Comparison of ENCODE assay signal across 10 cellular contexts in genomic region chr10:86684305-86684704, GRCh38. TPM values are rescaled to one million over a fixed set of nuclear protein-coding genes. Genes with fewer than 3 reads are reported as not detected.
A peak's percentile ranks its signal among the peaks of the same experiment; 100 is the strongest.
DNase-seq lines count a peak whose midpoint lies in the region; ATAC-seq and TF ChIP-seq lines count a peak whose summit lies in the region.
"Had no signal": no experiment of that assay in that cellular context is flagged by ENCODE, and none has a peak within 500 bp of the region (broad histone marks: within the 10 kb centered on the region; RNA-seq: fewer than 3 reads in every experiment).

No MANE protein-coding gene starts in this region.

- peaks cover 7% of the 10 kb centered on the region for H3K4me1 ChIP-seq in fibroblast of lung (ENCODE audit: control insufficient read depth, extremely low read depth, insufficient read depth, low read length)
- H3K4me1 ChIP-seq in osteoblast (ENCODE audit: insufficient read depth, low read length), result peaks cover 19% of the 10 kb centered on the region

- H3K36me3 ChIP-seq in fibroblast of lung (ENCODE audit: control insufficient read depth, insufficient read depth, low read length) (no peaks in the 10 kb centered on the region), osteoblast (ENCODE audit: insufficient read depth, low read length) (no peaks in the 10 kb centered on the region)

- no peak overlapping the region for H3K4me3 ChIP-seq in fibroblast of lung (replicated peaks in 1 of 4; ENCODE audit: control extremely low read depth in 1 of 4, insufficient read depth in 1 of 4, low read depth in 3 of 4, low read length in 4 of 4)
- no peak overlapping the region for H3K4me3 ChIP-seq in osteoblast (ENCODE audit: insufficient read depth, low read length)

- H4K20me1 ChIP-seq in fibroblast of lung (ENCODE audit: control insufficient read depth, extremely low read depth, insufficient read depth, low read length) (no peaks in the 10 kb centered on the region), osteoblast (ENCODE audit: insufficient read depth, low read length) (no peaks in the 10 kb centered on the region)

- peak; percentile 26 to 38 for TF ChIP-seq CTCF in fibroblast of lung (conservative IDR thresholded peaks at IDR 0.05 in 1 of 2, IDR thresholded peaks at IDR 0.05 in 1 of 2; ENCODE audit: low read depth in 1 of 2, low read length in 2 of 2)
- peak; percentile 35 for TF ChIP-seq CTCF in osteoblast (IDR thresholded peaks at IDR 0.05; ENCODE audit: extremely low read depth, low read depth, low read length)
- no peak for TF ChIP-seq CTCF in mesothelial cell of epicardium (IDR thresholded peaks at IDR 0.05; ENCODE audit: unreplicated experiment)

- peak; percentile 83 for DNase-seq in ELF-1 (ENCODE audit: low read depth, low spot score)
- peak; percentile 72 for DNase-seq in NCI-H82 (lab: John Stamatoyannopoulos, UW)
- DNase-seq in fibroblast of lung (ENCODE audit: low read depth in 2 of 2), result peak; percentile 15 to 18
- DNase-seq in osteoblast (ENCODE audit: insufficient read length, low spot score, missing footprints), result peak; percentile 94
- no peak for DNase-seq in mesothelial cell of epicardium (ENCODE audit: low spot score in 2 of 2, unreplicated experiment in 2 of 2)
- DNase-seq in KG1 (lab: John Stamatoyannopoulos, UW), result no peak
- DNase-seq in NCI-H345 treated with DMSO at 0.1 percent for 48 hours (lab: John Stamatoyannopoulos, UW; ENCODE audit: unreplicated experiment), result no peak

- H3K36me3 Mint-ChIP-seq in mesothelial cell of epicardium, result no peaks in the 10 kb centered on the region

- no peak overlapping the region for H3K4me3 Mint-ChIP-seq in mesothelial cell of epicardium

- no peak overlapping the region for H3K27ac ChIP-seq in fibroblast of lung (ENCODE audit: insufficient read depth, low read length)
- no peak overlapping the region for H3K27ac ChIP-seq in osteoblast (ENCODE audit: low read depth, low read length)

- no peaks in the 10 kb centered on the region for H3K79me2 ChIP-seq in fibroblast of lung (ENCODE audit: control insufficient read depth, insufficient read depth, low read length)
- no peaks in the 10 kb centered on the region for H3K79me2 ChIP-seq in osteoblast (ENCODE audit: insufficient read depth, low read length)

- H2AFZ ChIP-seq in fibroblast of lung (ENCODE audit: low read length) (no peak overlapping the region), osteoblast (ENCODE audit: low read length) (peak overlapping the region; percentile 35)

- no peak overlapping the region for H3K27ac Mint-ChIP-seq in mesothelial cell of epicardium

- no peaks in the 10 kb centered on the region for H3K27me3 Mint-ChIP-seq in mesothelial cell of epicardium (ENCODE audit: low read depth)

- peaks cover 10% of the 10 kb centered on the region for H3K27me3 ChIP-seq in fibroblast of lung (ENCODE audit: control insufficient read depth, insufficient read depth, low read length)
- H3K27me3 ChIP-seq in osteoblast (ENCODE audit: insufficient read depth, low read length), result no peaks in the 10 kb centered on the region

- no peaks in the 10 kb centered on the region for H3K9me3 ChIP-seq in fibroblast of lung (ENCODE audit: control insufficient read depth, insufficient read depth, low read depth, low read length)
- no peaks in the 10 kb centered on the region for H3K9me3 ChIP-seq in osteoblast (ENCODE audit: low read depth, low read length)

- H3K4me2 ChIP-seq in fibroblast of lung (ENCODE audit: extremely low read depth, insufficient read depth, low read length) (no peak overlapping the region), osteoblast (ENCODE audit: insufficient read depth, low read length) (no peak overlapping the region)

- no peak for ATAC-seq in GM21390 (IDR thresholded peaks at IDR 0.05; ENCODE audit: unreplicated experiment)

- peaks cover 16% of the 10 kb centered on the region for H3K4me1 Mint-ChIP-seq in mesothelial cell of epicardium

- H3K9ac ChIP-seq in fibroblast of lung (ENCODE audit: insufficient read depth, low read length), result no peak overlapping the region

- H3K9me3 Mint-ChIP-seq in mesothelial cell of epicardium, result no peaks in the 10 kb centered on the region

RNA-seq across cellular contexts. Expression of gene LDB3, which starts 16.0 kb away (rescaled TPM):
- total RNA-seq in fibroblast of lung (under 0.01 TPM in 2 replicates), osteoblast (under 0.01 TPM in 2 replicates), mesothelial cell of epicardium (0.14 to 0.44 TPM (median 0.22 TPM) in 3 replicates)
- polyA plus RNA-seq in fibroblast of lung, result 0.20 TPM in 1 of 2 replicates, not detected in the other
- 0.07 and 0.30 TPM in 2 replicates for polyA plus RNA-seq in fibroblast of lung (2012)
- polyA minus RNA-seq in fibroblast of lung (ENCODE audit: low replicate concordance), result not detected in 2 replicates

RNA-seq across cellular contexts. Expression of gene OPN4, which starts 30.0 kb away (rescaled TPM):
- not detected in 2 replicates for total RNA-seq in fibroblast of lung
- not detected in 2 replicates for polyA plus RNA-seq in fibroblast of lung
- polyA plus RNA-seq in fibroblast of lung (2012), result not detected in 2 replicates
- not detected in 2 replicates for polyA minus RNA-seq in fibroblast of lung (ENCODE audit: low replicate concordance)
- not detected in 2 replicates for total RNA-seq in osteoblast
- total RNA-seq in mesothelial cell of epicardium, result not detected in 3 replicates
- total RNA-seq: NCI-H460, urinary bladder had no signal

Comparison
In these comparisons a context has a peak if more than half of its experiments do, and no peak if none do; other contexts are left out.
1. DNase-seq: peak in ELF-1 (single experiment), NCI-H82 (single experiment), fibroblast of lung (2 of 2) and osteoblast (single experiment); none in mesothelial cell of epicardium (0 of 2), KG1 (single experiment) and NCI-H345 treated with DMSO at 0.1 percent for 48 hours (single experiment).